Comparison of ENCODE assay signal across 8 cellular contexts in the genomic region with DNA sequence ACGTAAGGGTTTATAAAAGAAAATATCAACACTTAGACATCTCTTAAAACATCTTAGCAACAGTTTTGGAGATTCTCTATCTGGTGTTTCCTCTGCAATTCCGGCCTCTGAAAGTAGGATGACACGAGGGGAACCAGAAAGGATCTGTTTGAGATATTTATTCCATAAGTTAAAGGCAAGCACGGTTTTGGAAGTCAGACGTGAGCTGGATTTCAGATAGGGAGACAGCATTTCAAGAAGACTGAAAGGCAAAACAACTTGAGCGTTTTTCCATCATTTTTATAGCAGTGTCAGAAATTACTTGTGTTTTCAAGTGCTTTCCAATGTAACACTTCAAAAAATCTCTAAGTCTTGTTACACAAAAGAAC. TPM values are rescaled to one million over a fixed set of nuclear protein-coding genes. Genes with fewer than 3 reads are reported as not detected.
A peak's percentile ranks its signal among the peaks of the same experiment; 100 is the strongest.
DNase-seq lines count a peak whose midpoint lies in the region; TF ChIP-seq lines count a peak whose summit lies in the region.

No MANE protein-coding gene starts in this region.

- peak overlapping the region; percentile 27 for H3K4me3 Mint-ChIP-seq in dendritic cell treated with granulocyte-macrophage colony-stimulating factor and Interleukin-4, amounts not matched to agents 40 ng/mL and 50 ng/mL, for 4 days

- TF ChIP-seq RAD21 in neural cell (conservative IDR thresholded peaks at IDR 0.05): no peak

- H2AFZ ChIP-seq in neural cell (ENCODE audit: low read depth, low read length): no peak overlapping the region

- H3K27me3 Mint-ChIP-seq in dendritic cell treated with granulocyte-macrophage colony-stimulating factor and Interleukin-4, amounts not matched to agents 40 ng/mL and 50 ng/mL, for 4 days: peaks cover 16% of the 10 kb centered on the region

- peaks cover 25% of the 10 kb centered on the region for H3K4me1 Mint-ChIP-seq in dendritic cell treated with granulocyte-macrophage colony-stimulating factor and Interleukin-4, amounts not matched to agents 40 ng/mL and 50 ng/mL, for 4 days (ENCODE audit: low read depth)

- H3K36me3 Mint-ChIP-seq in dendritic cell treated with granulocyte-macrophage colony-stimulating factor and Interleukin-4, amounts not matched to agents 40 ng/mL and 50 ng/mL, for 4 days (ENCODE audit: low read depth): no peaks in the 10 kb centered on the region

- H3K4me3 ChIP-seq in DOHH2 (ENCODE audit: low read length): peak overlapping the region; percentile 83
- peak overlapping the region; percentile 71 for H3K4me3 ChIP-seq in neural cell (ENCODE audit: low read length)

- H3K9me3 Mint-ChIP-seq in dendritic cell treated with granulocyte-macrophage colony-stimulating factor and Interleukin-4, amounts not matched to agents 40 ng/mL and 50 ng/mL, for 4 days: no peaks in the 10 kb centered on the region

- H3K27me3 ChIP-seq in DOHH2 (ENCODE audit: control insufficient read depth, low read length) (no peaks in the 10 kb centered on the region), neural cell (ENCODE audit: insufficient read depth, low read depth, low read length) (no peaks in the 10 kb centered on the region)

- H3K9me2 ChIP-seq in DOHH2 (replicated peaks; ENCODE audit: control insufficient read depth, low read length) (no peaks in the 10 kb centered on the region), neural cell (ENCODE audit: insufficient read depth, low read length) (no peaks in the 10 kb centered on the region)

- peaks cover 34% of the 10 kb centered on the region for H3K4me1 ChIP-seq in DOHH2 (ENCODE audit: control insufficient read depth, low read length)

- no peak overlapping the region for H3K9ac ChIP-seq in neural cell (ENCODE audit: low read length)

- peak overlapping the region; percentile 79 for H3K4me2 ChIP-seq in DOHH2 (ENCODE audit: low read length)
- peak overlapping the region; percentile 69 for H3K4me2 ChIP-seq in neural cell (ENCODE audit: low read length)

- H3K9me3 ChIP-seq in DOHH2 (ENCODE audit: control insufficient read depth, insufficient read depth, low read length): no peaks in the 10 kb centered on the region
- H3K9me3 ChIP-seq in neural cell (ENCODE audit: low read length): no peaks in the 10 kb centered on the region

- H4K20me1 ChIP-seq in DOHH2 (ENCODE audit: control insufficient read depth, insufficient read depth, low read depth, low read length): no peaks in the 10 kb centered on the region
- no peaks in the 10 kb centered on the region for H4K20me1 ChIP-seq in neural cell (ENCODE audit: insufficient read depth)

- H3K79me2 ChIP-seq in DOHH2 (ENCODE audit: control insufficient read depth, low read length): no peaks in the 10 kb centered on the region
- no peaks in the 10 kb centered on the region for H3K79me2 ChIP-seq in neural cell (replicated peaks; ENCODE audit: insufficient read depth, low read length)

- H3K27ac ChIP-seq in DOHH2 (ENCODE audit: low read depth, low read length) (peak overlapping the region; percentile 44), neural cell (ENCODE audit: low read length) (no peak overlapping the region)

- intact Hi-C loops in dendritic cell treated with granulocyte-macrophage colony-stimulating factor and Interleukin-4, amounts not matched to agents 40 ng/mL and 50 ng/mL, for 4 days (cut with micrococcal nuclease): no loop called here

- no peak for TF ChIP-seq CTCF in DOHH2 (IDR thresholded peaks at IDR 0.05; ENCODE audit: low read depth, low read length, poor library complexity, severe bottlenecking)
- TF ChIP-seq CTCF in neural cell (IDR thresholded peaks at IDR 0.05; ENCODE audit: poor library complexity, severe bottlenecking): no peak

- no peak for TF ChIP-seq EP300 in neural cell (conservative IDR thresholded peaks at IDR 0.05; ENCODE audit: poor library complexity, severe bottlenecking)

- peaks cover 36% of the 10 kb centered on the region for H3F3A ChIP-seq in DOHH2 (ENCODE audit: control insufficient read depth, insufficient read depth)
- H3F3A ChIP-seq in neural cell (ENCODE audit: insufficient read depth, low read length, poor library complexity, severe bottlenecking): no peaks in the 10 kb centered on the region

- H3K36me3 ChIP-seq in DOHH2 (ENCODE audit: control insufficient read depth, low read length): no peaks in the 10 kb centered on the region
- no peaks in the 10 kb centered on the region for H3K36me3 ChIP-seq in neural cell (ENCODE audit: insufficient read depth, low read length)

- H3K27ac Mint-ChIP-seq in dendritic cell treated with granulocyte-macrophage colony-stimulating factor and Interleukin-4, amounts not matched to agents 40 ng/mL and 50 ng/mL, for 4 days: peak overlapping the region; percentile 77

- peak; percentile 9 for DNase-seq in NCI-H226
- no peak for DNase-seq in DMS114 treated with DMSO at 0.1 percent for 48 hours (lab: John Stamatoyannopoulos, UW; ENCODE audit: unreplicated experiment)
- no peak for DNase-seq in kidney tubule cell (ENCODE audit: low spot score)
- DNase-seq in COR-L47 (lab: John Stamatoyannopoulos, UW): no peak
- no peak for DNase-seq in CD1c-positive myeloid dendritic cell (ENCODE audit: extremely low spot score)

TF ChIP-seq in neural cell, 6 proteins besides CTCF, POLR2A, EP300 and RAD21:
- no peak for TF ChIP-seq TAF1 (IDR thresholded peaks at IDR 0.05; ENCODE audit: low read depth)
- no peak for TF ChIP-seq SMC3 (conservative IDR thresholded peaks at IDR 0.05; ENCODE audit: poor library complexity)
- no peak for TF ChIP-seq EZH2 (IDR thresholded peaks at IDR 0.05; ENCODE audit: borderline replicate concordance, insufficient read depth, low read length, poor library complexity, severe bottlenecking)
- no peak for TF ChIP-seq MXI1 (conservative IDR thresholded peaks at IDR 0.05; ENCODE audit: poor library complexity, severe bottlenecking)
- TF ChIP-seq POLR2AphosphoS5 (IDR thresholded peaks at IDR 0.05): no peak
- TF ChIP-seq, protein P1, sequence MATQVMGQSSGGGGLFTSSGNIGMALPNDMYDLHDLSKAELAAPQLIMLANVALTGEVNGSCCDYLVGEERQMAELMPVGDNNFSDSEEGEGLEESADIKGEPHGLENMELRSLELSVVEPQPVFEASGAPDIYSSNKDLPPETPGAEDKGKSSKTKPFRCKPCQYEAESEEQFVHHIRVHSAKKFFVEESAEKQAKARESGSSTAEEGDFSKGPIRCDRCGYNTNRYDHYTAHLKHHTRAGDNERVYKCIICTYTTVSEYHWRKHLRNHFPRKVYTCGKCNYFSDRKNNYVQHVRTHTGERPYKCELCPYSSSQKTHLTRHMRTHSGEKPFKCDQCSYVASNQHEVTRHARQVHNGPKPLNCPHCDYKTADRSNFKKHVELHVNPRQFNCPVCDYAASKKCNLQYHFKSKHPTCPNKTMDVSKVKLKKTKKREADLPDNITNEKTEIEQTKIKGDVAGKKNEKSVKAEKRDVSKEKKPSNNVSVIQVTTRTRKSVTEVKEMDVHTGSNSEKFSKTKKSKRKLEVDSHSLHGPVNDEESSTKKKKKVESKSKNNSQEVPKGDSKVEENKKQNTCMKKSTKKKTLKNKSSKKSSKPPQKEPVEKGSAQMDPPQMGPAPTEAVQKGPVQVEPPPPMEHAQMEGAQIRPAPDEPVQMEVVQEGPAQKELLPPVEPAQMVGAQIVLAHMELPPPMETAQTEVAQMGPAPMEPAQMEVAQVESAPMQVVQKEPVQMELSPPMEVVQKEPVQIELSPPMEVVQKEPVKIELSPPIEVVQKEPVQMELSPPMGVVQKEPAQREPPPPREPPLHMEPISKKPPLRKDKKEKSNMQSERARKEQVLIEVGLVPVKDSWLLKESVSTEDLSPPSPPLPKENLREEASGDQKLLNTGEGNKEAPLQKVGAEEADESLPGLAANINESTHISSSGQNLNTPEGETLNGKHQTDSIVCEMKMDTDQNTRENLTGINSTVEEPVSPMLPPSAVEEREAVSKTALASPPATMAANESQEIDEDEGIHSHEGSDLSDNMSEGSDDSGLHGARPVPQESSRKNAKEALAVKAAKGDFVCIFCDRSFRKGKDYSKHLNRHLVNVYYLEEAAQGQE (IDR thresholded peaks at IDR 0.05; ENCODE audit: borderline replicate concordance): no peak

RNA-seq across cellular contexts. Expression of a gene that starts 52.9 kb away (rescaled TPM):
- 0.42 and 2.2 TPM in 2 replicates for polyA plus RNA-seq in neural cell
- polyA minus RNA-seq in neural cell: 4.1 and 5.4 TPM in 2 replicates
